Comparison of ENCODE assay signal across 8 cellular contexts in genomic region chr4:87390055-87390454, GRCh38. TPM values are rescaled to one million over a fixed set of nuclear protein-coding genes. Genes with fewer than 3 reads are reported as not detected.
DNase-seq lines count a peak whose midpoint lies in the region; ATAC-seq and TF ChIP-seq lines count a peak whose summit lies in the region.
"Not testable (repeated sequence)": the region's sequence is repeated elsewhere in the genome, so short reads cannot be mapped to it uniquely, and the experiment has no call there.

No MANE protein-coding gene starts in this region.

- H3K27me3 Mint-ChIP-seq in T-helper 17 cell = not testable (repeated sequence)

- not testable (repeated sequence) for TF ChIP-seq POLR2A in esophagus squamous epithelium (IDR thresholded peaks at IDR 0.05); lower leg skin (IDR thresholded peaks at IDR 0.05); prostate gland (IDR thresholded peaks at IDR 0.05)

- H3K4me3 Mint-ChIP-seq in T-helper 17 cell = peak overlapping the region; percentile 92

- peaks cover 37% of the 10 kb centered on the region for H3K79me2 ChIP-seq in DOHH2 (ENCODE audit: control insufficient read depth, low read length)

- H3K27ac ChIP-seq in DOHH2 (ENCODE audit: low read depth, low read length); prostate gland: not testable (repeated sequence)
- H3K27ac ChIP-seq in esophagus squamous epithelium (peak overlapping the region in 2 of 4 donors; percentile 88 to 89), upper lobe of right lung (peak overlapping the region; percentile 90)

- not testable (repeated sequence) for ATAC-seq in T-helper 17 cell, upper lobe of right lung

- WGBS in esophagus squamous epithelium, 2 donors = 67 to 69% methylated on average over 18 to 20 of the region's 20 CpGs
- 82 to 87% methylated on average over 20 of the region's 20 CpGs for WGBS in lower leg skin, 2 donors
- 86% methylated on average over 20 of the region's 20 CpGs for WGBS in prostate gland

- H3K9ac ChIP-seq in adipocyte (ENCODE audit: low read length) = peak overlapping the region; percentile 92

- H3K4me1 ChIP-seq in DOHH2 (ENCODE audit: control insufficient read depth, low read length) (peaks cover 25% of the 10 kb centered on the region), esophagus squamous epithelium (peaks cover 0 to 47% (median 6%) of the 10 kb centered on the region in 3 donors), upper lobe of right lung (peaks cover 27% of the 10 kb centered on the region)
- H3K4me1 ChIP-seq in adipocyte (ENCODE audit: control insufficient read depth, insufficient read depth, low read length); prostate gland (replicated peaks): not testable (repeated sequence)

- peak; percentile 17 for DNase-seq in NAMALWA (ENCODE audit: low spot score)
- DNase-seq in T-helper 17 cell; adipocyte (ENCODE audit: low read depth); esophagus squamous epithelium (lab: John Stamatoyannopoulos, UW); lower leg skin (ENCODE audit: low spot score in 2 of 2); prostate gland (ENCODE audit: low spot score); upper lobe of right lung: not testable (repeated sequence)

- peaks cover 35% of the 10 kb centered on the region for H3K4me1 Mint-ChIP-seq in T-helper 17 cell

- H3K36me3 ChIP-seq in DOHH2 (ENCODE audit: control insufficient read depth, low read length); adipocyte (ENCODE audit: control insufficient read depth, insufficient read depth, low read length, severe bottlenecking); esophagus squamous epithelium; prostate gland; upper lobe of right lung: not testable (repeated sequence)

- H3F3A ChIP-seq in DOHH2 (ENCODE audit: control insufficient read depth, insufficient read depth) = not testable (repeated sequence)

- intact Hi-C loops in esophagus squamous epithelium (cut with DNase I); lower leg skin (cut with DNase I; ENCODE audit: low total_unique reads); upper lobe of right lung (cut with DNase I): not testable (repeated sequence)
- intact Hi-C loops in prostate gland (cut with DNase I) = loop anchor here (5.0 kb wide), 1 partner anchor 77 kb away; no protein-coding TSS in a partner anchor

- not testable (repeated sequence) for H3K9me2 ChIP-seq in DOHH2 (replicated peaks; ENCODE audit: control insufficient read depth, low read length)

- TF ChIP-seq CTCF in DOHH2 (IDR thresholded peaks at IDR 0.05; ENCODE audit: low read depth, low read length, poor library complexity, severe bottlenecking); esophagus squamous epithelium (IDR thresholded peaks at IDR 0.05); lower leg skin (IDR thresholded peaks at IDR 0.05); prostate gland (IDR thresholded peaks at IDR 0.05); upper lobe of right lung (IDR thresholded peaks at IDR 0.05): not testable (repeated sequence)

- not testable (repeated sequence) for H4K20me1 ChIP-seq in DOHH2 (ENCODE audit: control insufficient read depth, insufficient read depth, low read depth, low read length)

- peak overlapping the region; percentile 81 for H3K4me3 ChIP-seq in DOHH2 (ENCODE audit: low read length)
- peak overlapping the region; percentile 91 for H3K4me3 ChIP-seq in adipocyte (ENCODE audit: low read length)
- H3K4me3 ChIP-seq in esophagus squamous epithelium = peak overlapping the region; percentile 47 to 74 (median 64)
- peak overlapping the region; percentile 50 for H3K4me3 ChIP-seq in lower leg skin (ENCODE audit: low read depth, poor library complexity, severe bottlenecking)
- H3K4me3 ChIP-seq in prostate gland = peak overlapping the region; percentile 40 to 46
- H3K4me3 ChIP-seq in upper lobe of right lung = peak overlapping the region; percentile 70

- not testable (repeated sequence) for H3K27me3 ChIP-seq in DOHH2 (ENCODE audit: control insufficient read depth, low read length); adipocyte (replicated peaks; ENCODE audit: control insufficient read depth, insufficient read depth, low read length); esophagus squamous epithelium; prostate gland (replicated peaks; ENCODE audit: insufficient read depth); upper lobe of right lung

- H3K36me3 Mint-ChIP-seq in T-helper 17 cell (ENCODE audit: low read depth) = not testable (repeated sequence)

- peak overlapping the region; percentile 93 for H3K27ac Mint-ChIP-seq in T-helper 17 cell

- H3K4me2 ChIP-seq in DOHH2 (ENCODE audit: low read length) = peak overlapping the region; percentile 86

- H3K9me3 ChIP-seq in DOHH2 (ENCODE audit: control insufficient read depth, insufficient read depth, low read length); T-helper 17 cell (ENCODE audit: control insufficient read depth, low read length, poor library complexity, severe bottlenecking); adipocyte (ENCODE audit: control insufficient read depth, low read length); esophagus squamous epithelium; prostate gland; upper lobe of right lung: not testable (repeated sequence)

RNA-seq across cellular contexts. Expression of gene HSD17B11, which starts 0.9 kb away (rescaled TPM):
- 10 to 100 TPM; 27.7 to 40.7 TPM for total RNA-seq in T-helper 17 cell
- 10 to 100 TPM in 2 of 4 donors, 1 to 10 TPM in 2; 4.2 to 41.8 (median 13.7) TPM for total RNA-seq in esophagus squamous epithelium
- total RNA-seq in lower leg skin = 10 to 100 TPM; 15.3 to 33.6 (median 23.2) TPM
- 10 to 100 TPM; 38.2 to 45.2 TPM for total RNA-seq in prostate gland
- total RNA-seq in upper lobe of right lung = 95.6 TPM

RNA-seq across cellular contexts. Expression of gene NUDT9, which starts 32.3 kb away (rescaled TPM):
- 1 to 10 TPM; 6.2 to 9.7 TPM for total RNA-seq in T-helper 17 cell
- total RNA-seq in esophagus squamous epithelium = 10 to 100 TPM; 14.7 to 19.1 (median 17.1) TPM
- total RNA-seq in lower leg skin = 10 to 100 TPM; 12.5 to 30.9 (median 21.7) TPM
- 10 to 100 TPM; 30.4 to 37.9 TPM for total RNA-seq in prostate gland
- total RNA-seq in upper lobe of right lung = 43.9 TPM
